Comparison of ENCODE assay signal across 8 cellular contexts in the genomic region with DNA sequence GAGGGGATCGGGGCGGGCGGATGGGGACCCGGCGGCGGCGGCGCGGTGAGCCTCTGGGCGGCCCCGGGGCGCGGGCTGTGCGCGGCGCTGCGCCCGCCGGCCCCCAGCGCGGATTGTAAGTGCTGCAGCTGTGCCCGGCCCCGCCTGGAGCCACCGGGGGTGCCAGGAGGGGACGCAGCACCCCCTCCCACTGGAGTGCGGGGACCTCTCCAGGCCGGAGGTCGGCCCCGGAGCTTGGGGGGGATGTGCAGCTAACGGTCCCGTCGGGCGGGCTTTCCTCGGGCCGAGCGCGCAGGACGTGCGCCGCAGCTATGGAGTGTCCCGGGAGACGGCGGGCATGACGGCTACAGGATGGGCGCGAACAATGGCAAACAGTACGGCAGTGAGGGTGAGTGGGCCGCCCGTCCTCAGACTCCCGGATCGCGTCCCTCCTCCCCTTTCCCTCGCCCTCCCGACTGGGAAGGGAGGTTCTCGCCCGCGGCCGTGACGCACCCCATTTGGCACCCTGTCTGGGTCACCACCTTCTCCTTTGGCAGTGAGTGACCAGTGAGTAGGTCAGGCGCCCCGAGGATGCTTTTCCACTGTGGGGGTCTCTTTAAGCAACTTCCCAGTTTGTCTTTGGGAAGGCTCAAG. TPM values are rescaled to one million over a fixed set of nuclear protein-coding genes. Genes with fewer than 3 reads are reported as not detected.
A peak's percentile ranks its signal among the peaks of the same experiment; 100 is the strongest.
DNase-seq lines count a peak whose midpoint lies in the region; ATAC-seq and TF ChIP-seq lines count a peak whose summit lies in the region.

No MANE protein-coding gene starts in this region.

- TF ChIP-seq CTCF in fibroblast of pulmonary artery (IDR thresholded peaks at IDR 0.05; ENCODE audit: low read length, missing control alignments), result no peak
- no peak for TF ChIP-seq CTCF in nephron (IDR thresholded peaks at IDR 0.05; ENCODE audit: unreplicated experiment in 3 of 3)

- peak overlapping the region; percentile 97 to 98 (median 97) for H3K27ac Mint-ChIP-seq in nephron

- peak overlapping the region; percentile 84 for H3K4me3 ChIP-seq in fibroblast of pulmonary artery (replicated peaks; ENCODE audit: low read depth, low read length)

- H3K27me3 Mint-ChIP-seq in nephron (ENCODE audit: low read depth), result peaks cover 10% of the 10 kb centered on the region

- H3K4me1 Mint-ChIP-seq in nephron, result peaks cover 41% of the 10 kb centered on the region

- peak; percentile 62 for DNase-seq in Daoy (ENCODE audit: low read depth)
- DNase-seq in NCI-H748 (lab: John Stamatoyannopoulos, UW; ENCODE audit: unreplicated experiment), result peak; percentile 67
- DNase-seq in fibroblast of pulmonary artery (ENCODE audit: low read depth), result peak; percentile 48
- no peak for DNase-seq in NCI-H774 (lab: John Stamatoyannopoulos, UW)

- no peak for ATAC-seq in GM21619 (IDR thresholded peaks at IDR 0.05; ENCODE audit: unreplicated experiment)
- ATAC-seq in GM18520 (IDR thresholded peaks at IDR 0.05; ENCODE audit: unreplicated experiment), result no peak
- ATAC-seq in HG03095 (IDR thresholded peaks at IDR 0.05; ENCODE audit: unreplicated experiment), result no peak

- peaks cover 22% of the 10 kb centered on the region for H3K36me3 Mint-ChIP-seq in nephron (ENCODE audit: low read depth)

- H3K4me3 Mint-ChIP-seq in nephron, result peak overlapping the region; percentile 93 to 98 (median 96)

- H3K9me3 Mint-ChIP-seq in nephron, result no peaks in the 10 kb centered on the region

RNA-seq across cellular contexts. Expression of gene FBXL7, which starts 0.5 kb away (rescaled TPM):
- 0.92 and 3.0 TPM in 2 replicates for total RNA-seq in Daoy (2014; rRNA removed; shearing (Covaris generic))
